Comparison of ENCODE assay signal across 13 cellular contexts in the genomic region with DNA sequence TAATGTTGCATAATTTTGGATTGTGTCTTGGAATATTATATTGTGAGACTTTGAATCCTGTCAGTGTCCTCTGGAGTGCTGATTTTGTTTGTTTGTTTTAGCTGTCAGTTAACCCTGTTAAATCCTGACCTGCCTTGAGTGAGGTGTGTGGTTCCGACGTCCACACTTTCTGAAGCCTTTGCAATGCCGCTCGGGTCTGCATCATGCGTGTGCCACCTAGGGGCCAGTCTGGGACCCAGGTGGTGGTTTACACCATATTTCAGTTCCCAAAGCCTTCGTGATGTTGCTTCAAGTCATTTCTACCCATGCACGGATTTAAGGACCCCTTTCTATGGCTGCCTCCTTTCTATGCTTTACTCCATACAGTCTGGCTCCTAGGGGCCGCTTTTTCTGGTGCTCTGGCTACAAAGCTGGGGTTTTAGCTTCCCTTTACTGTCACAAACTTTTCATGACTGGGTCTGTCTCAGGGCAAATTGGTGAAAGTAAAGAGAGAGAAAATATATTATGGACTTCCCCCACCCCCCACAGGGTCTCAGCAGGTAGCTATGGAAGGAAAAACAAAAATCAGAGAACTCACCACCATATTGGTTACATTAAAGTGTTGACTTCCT. TPM values are rescaled to one million over a fixed set of nuclear protein-coding genes. Genes with fewer than 3 reads are reported as not detected.
DNase-seq lines count a peak whose midpoint lies in the region; ATAC-seq, FAIRE-seq and TF ChIP-seq lines count a peak whose summit lies in the region.
"Had no signal": no experiment of that assay in that cellular context is flagged by ENCODE, and none has a peak within 500 bp of the region (broad histone marks: within the 10 kb centered on the region; RNA-seq: fewer than 3 reads in every experiment).

No MANE protein-coding gene starts in this region.

- H3K4me3 ChIP-seq in Karpas-422 (ENCODE audit: low read length) (no peak overlapping the region), astrocyte of the spinal cord (ENCODE audit: low read depth, low read length) (no peak overlapping the region), HepG2 (replicated peaks in 1 of 3; ENCODE audit: insufficient read depth in 1 of 3, low read depth in 2 of 3, low read length in 3 of 3) (no peak overlapping the region), smooth muscle cell (no peak overlapping the region)
- H3K4me3 ChIP-seq: esophagus squamous epithelium had no signal

- intact Hi-C loops in HepG2 (cut with micrococcal nuclease; ENCODE audit: unreplicated experiment), result no loop called here

- peaks cover 0 to 1% of the 10 kb centered on the region in 2 donors for H3K4me1 Mint-ChIP-seq in immature natural killer cell

- peaks cover 4 to 10% (median 8%) of the 10 kb centered on the region in 3 donors for H3K27me3 Mint-ChIP-seq in immature natural killer cell (ENCODE audit: low read depth in 3 of 3)

- ATAC-seq in HepG2, result peak; percentile 98
- ATAC-seq: naive thymus-derived CD8-positive, alpha-beta T cell had no signal

- peaks cover 0 to 17% (median 0%) of the 10 kb centered on the region in 6 donors for H3K9me3 Mint-ChIP-seq in immature natural killer cell

- H3K27ac Mint-ChIP-seq in immature natural killer cell, result no peak overlapping the region

- no peak for TF ChIP-seq POLR2A in HepG2 (IDR thresholded peaks at IDR 0.05; ENCODE audit: insufficient read depth in 1 of 2, low read depth in 2 of 2, low read length in 2 of 2)

- no peak for TF ChIP-seq EP300 in HepG2 (IDR thresholded peaks at IDR 0.05; ENCODE audit: low read depth in 2 of 2, low read length in 2 of 2)
- no peak for TF ChIP-seq EP300 in HepG2 (CRISPR knock-in tag; IDR thresholded peaks at IDR 0.05; ENCODE audit: borderline replicate concordance)

- H3K4me1 ChIP-seq in Karpas-422 (ENCODE audit: low read length) (no peaks in the 10 kb centered on the region), HepG2 (ENCODE audit: insufficient read depth, low read length) (peaks cover 6% of the 10 kb centered on the region; the same call in 1 of the 2 replicates), smooth muscle cell (ENCODE audit: low read depth) (no peaks in the 10 kb centered on the region)
- H3K4me1 ChIP-seq: esophagus squamous epithelium had no signal

- TF ChIP-seq CTCF in astrocyte of the spinal cord (IDR thresholded peaks at IDR 0.05; ENCODE audit: low read depth, low read length) (peak; percentile 44), HepG2 (CRISPR knock-in tag; IDR thresholded peaks at IDR 0.05) (peak; percentile 76), smooth muscle cell (IDR thresholded peaks at IDR 0.05; ENCODE audit: borderline replicate concordance, insufficient read depth, poor library complexity, severe bottlenecking) (no peak)

- H3K9me2 ChIP-seq in Karpas-422 (replicated peaks; ENCODE audit: insufficient read depth, low read length), result no peaks in the 10 kb centered on the region

- FAIRE-seq in HepG2 (lab: Jason Lieb, UNC), result peak; percentile 95
- FAIRE-seq: TTC549 had no signal

- TF ChIP-seq RAD21 in HepG2 (CRISPR knock-in tag; IDR thresholded peaks at IDR 0.05), result peak; percentile 61

- H3K27me3 ChIP-seq in Karpas-422 (ENCODE audit: low read length) (0 out of 2 replicates have a peak, but pooled peaks cover 4% of the 10 kb centered on the region), HepG2 (ENCODE audit: control insufficient read depth in 1 of 2, insufficient read depth in 2 of 2, low read length in 2 of 2) (peaks cover 2 to 31% of the 10 kb centered on the region in 2 experiments; a peak in 2 of 5 replicates), smooth muscle cell (ENCODE audit: low read depth) (peaks cover 45% of the 10 kb centered on the region)

- POLR2A ChIA-PET in HepG2 (lab: Yijun Ruan, JAX), result no interaction called here

- H4K20me1 ChIP-seq in Karpas-422 (ENCODE audit: insufficient read depth, low read depth, low read length) (no peaks in the 10 kb centered on the region), HepG2 (ENCODE audit: insufficient read depth, low read length) (no peaks in the 10 kb centered on the region), smooth muscle cell (ENCODE audit: low read depth) (no peaks in the 10 kb centered on the region)

- H3F3A ChIP-seq in smooth muscle cell (ENCODE audit: low read depth), result no peaks in the 10 kb centered on the region

- H3K9me3 ChIP-seq in Karpas-422 (ENCODE audit: low read length) (no peaks in the 10 kb centered on the region), HepG2 (ENCODE audit: low read length) (no peaks in the 10 kb centered on the region), smooth muscle cell (replicated peaks; ENCODE audit: low read depth) (no peaks in the 10 kb centered on the region)
- H3K9me3 ChIP-seq: esophagus squamous epithelium had no signal

- no peak overlapping the region for H2AFZ ChIP-seq in Karpas-422 (ENCODE audit: low read length)
- H2AFZ ChIP-seq in HepG2 (ENCODE audit: low read length), result no peak overlapping the region
- H2AFZ ChIP-seq in smooth muscle cell (ENCODE audit: low read depth), result no peak overlapping the region

- H3K36me3 Mint-ChIP-seq in immature natural killer cell, result peaks cover 0 to 3% (median 0%) of the 10 kb centered on the region in 3 donors

- H3K27ac ChIP-seq in Karpas-422 (ENCODE audit: low read length) (no peak overlapping the region), HepG2 (ENCODE audit: extremely low read length, insufficient read depth, low read length) (no peak overlapping the region), smooth muscle cell (ENCODE audit: low read depth) (no peak overlapping the region)
- H3K27ac ChIP-seq: esophagus squamous epithelium had no signal

- in situ Hi-C loops in astrocyte of the spinal cord (cut with HindIII; ENCODE audit: low sequenced_read_pairs) (no loop called here), HepG2 (cut with HindIII; ENCODE audit: extremely low pct_ligation_motif_present, low pct_unique_long_range_greater_than_20kb) (no loop called here)

- no peak overlapping the region for H3K4me3 Mint-ChIP-seq in immature natural killer cell
- H3K4me3 Mint-ChIP-seq: naive thymus-derived CD8-positive, alpha-beta T cell had no signal

- H3K9ac ChIP-seq in Karpas-422 (ENCODE audit: low read length), result no peak overlapping the region
- H3K9ac ChIP-seq in HepG2 (ENCODE audit: insufficient read depth, low read depth, low read length), result no peak overlapping the region
- H3K9ac ChIP-seq in smooth muscle cell (ENCODE audit: low read depth), result no peak overlapping the region

- H3K4me2 ChIP-seq in Karpas-422 (ENCODE audit: low read depth, low read length, poor library complexity, severe bottlenecking) (no peak overlapping the region), HepG2 (ENCODE audit: low read depth, low read length) (no peak overlapping the region), smooth muscle cell (no peak overlapping the region)

- no peaks in the 10 kb centered on the region for H3K36me3 ChIP-seq in Karpas-422 (ENCODE audit: insufficient read depth, low read length)
- no peaks in the 10 kb centered on the region for H3K36me3 ChIP-seq in HepG2 (replicated peaks in 1 of 2; ENCODE audit: control insufficient read depth in 1 of 2, insufficient read depth in 2 of 2, low read length in 2 of 2)
- H3K36me3 ChIP-seq in smooth muscle cell (ENCODE audit: low read depth), result no peaks in the 10 kb centered on the region
- H3K36me3 ChIP-seq: esophagus squamous epithelium had no signal

- WGBS in HepG2 (ENCODE audit: low lambda C conversion rate), result 3% methylated on average over 8 of the region's 8 CpGs
- 35% methylated on average over 8 of the region's 8 CpGs for WGBS in smooth muscle cell (ENCODE audit: low lambda C conversion rate)

- H3K79me2 ChIP-seq in Karpas-422 (ENCODE audit: low read length), result no peaks in the 10 kb centered on the region
- no peaks in the 10 kb centered on the region for H3K79me2 ChIP-seq in HepG2 (ENCODE audit: insufficient read depth, low read length)
- no peaks in the 10 kb centered on the region for H3K79me2 ChIP-seq in smooth muscle cell (ENCODE audit: low read depth)

- DNase-seq in ELR (ENCODE audit: low read depth) (peak; percentile 33), Karpas-422 (peak; percentile 71), astrocyte of the spinal cord (ENCODE audit: low read depth, low spot score) (no peak), HepG2 (ENCODE audit: low spot score) (peak; percentile 45), smooth muscle cell (lab: John Stamatoyannopoulos, UW; ENCODE audit: unreplicated experiment) (no peak), immature natural killer cell (no peak)
- DNase-seq in stimulated activated CD8-positive, alpha-beta memory T cell treated with anti-CD3 and anti-CD28 coated beads, Interleukin-4, amount 100 ng/mL, for 48 hours, result no peak
- DNase-seq in stimulated activated CD4-positive, alpha-beta T cell treated with anti-CD3 and anti-CD28 coated beads, Interleukin-12 subunit alpha, Interleukin-12 subunit beta, amount 100 ng/mL, for 4 hours, result no peak
- DNase-seq: activated naive CD4-positive, alpha-beta T cell; esophagus squamous epithelium; naive thymus-derived CD8-positive, alpha-beta T cell; NCI-H1105 had no signal

- no TSS peak for BruUV-seq in HepG2 (replicated peaks; lab: Mats Ljungman, UMichigan)

- CTCF ChIA-PET in HepG2 (lab: Yijun Ruan, JAX; ENCODE audit: low intra/inter-chr PET ratio, low total read pairs), result no interaction called here

RNA-seq across cellular contexts. Expression of a gene that starts 11.4 kb away (rescaled TPM):
- total RNA-seq in Karpas-422 (2014; rRNA removed; shearing (Covaris generic); ENCODE audit: low replicate concordance), result not detected in 2 replicates
- not detected in 2 replicates for total RNA-seq in HepG2 (2016; rRNA removed; fragmentation: Illumina TruSeq; extraction: Trizol)
- total RNA-seq in HepG2 (2016; cell fraction: cytosol; rRNA removed; fragmentation: Illumina TruSeq; extraction: Trizol; ENCODE audit: low read depth), result not detected in 2 replicates
- not detected in 2 replicates for total RNA-seq in HepG2 (2016; cell fraction: insoluble cytoplasmic fraction; rRNA removed; fragmentation: Illumina TruSeq; extraction: Trizol)
- not detected in 2 replicates for total RNA-seq in HepG2 (2016; cell fraction: membrane; rRNA removed; fragmentation: Illumina TruSeq; extraction: Trizol)
- total RNA-seq in HepG2 (2016; cell fraction: nucleus; rRNA removed; fragmentation: Illumina TruSeq; extraction: Trizol), result not detected in 2 replicates
- not detected in 2 replicates for polyA plus RNA-seq in HepG2 (2011; rRNA removed)
- not detected in 2 replicates for polyA plus RNA-seq in HepG2 (2011; cell fraction: cytosol; rRNA removed)
- not detected in 2 replicates for polyA plus RNA-seq in HepG2 (2011; cell fraction: nucleus; rRNA removed)
- not detected in 2 replicates for polyA plus RNA-seq in HepG2 (2012)
- polyA plus RNA-seq in HepG2 (2016; cell fraction: cytosol; fragmentation: Illumina TruSeq; extraction: Trizol; ENCODE audit: low read depth), result not detected in 2 replicates
- not detected in 2 replicates for polyA plus RNA-seq in HepG2 (2016; cell fraction: insoluble cytoplasmic fraction; fragmentation: Illumina TruSeq; extraction: Trizol; ENCODE audit: low read depth)
- not detected in 2 replicates for polyA plus RNA-seq in HepG2 (2016; cell fraction: membrane; fragmentation: Illumina TruSeq; extraction: Trizol; ENCODE audit: low read depth)
- polyA plus RNA-seq in HepG2 (2016; cell fraction: nucleus; fragmentation: Illumina TruSeq; extraction: Trizol; ENCODE audit: insufficient read depth, low read depth), result not detected in 2 replicates
- polyA minus RNA-seq in HepG2 (2011; rRNA and poly(A)+ RNA removed; ENCODE audit: low replicate concordance), result not detected in 2 replicates
- polyA minus RNA-seq in HepG2 (2011; cell fraction: cytosol; rRNA and poly(A)+ RNA removed), result not detected in 2 replicates
- not detected in 2 replicates for polyA minus RNA-seq in HepG2 (2011; cell fraction: nucleus; rRNA and poly(A)+ RNA removed)
- total RNA-seq in smooth muscle cell, result not detected in 2 replicates
- not detected in 2 replicates for polyA plus RNA-seq in smooth muscle cell
- polyA plus RNA-seq in immature natural killer cell, result 1 to 10 TPM; 1.4 to 2.3 (median 1.4) TPM
- total RNA-seq: esophagus squamous epithelium had no signal

RNA-seq across cellular contexts. Expression of a gene that starts 30.0 kb away (rescaled TPM):
- not detected in 2 replicates for total RNA-seq in Karpas-422 (2014; rRNA removed; shearing (Covaris generic); ENCODE audit: low replicate concordance)
- total RNA-seq in HepG2 (2016; rRNA removed; fragmentation: Illumina TruSeq; extraction: Trizol), result not detected in 2 replicates
- total RNA-seq in HepG2 (2016; cell fraction: cytosol; rRNA removed; fragmentation: Illumina TruSeq; extraction: Trizol; ENCODE audit: low read depth), result not detected in 2 replicates
- not detected in 2 replicates for total RNA-seq in HepG2 (2016; cell fraction: insoluble cytoplasmic fraction; rRNA removed; fragmentation: Illumina TruSeq; extraction: Trizol)
- not detected in 2 replicates for total RNA-seq in HepG2 (2016; cell fraction: membrane; rRNA removed; fragmentation: Illumina TruSeq; extraction: Trizol)
- not detected in 2 replicates for total RNA-seq in HepG2 (2016; cell fraction: nucleus; rRNA removed; fragmentation: Illumina TruSeq; extraction: Trizol)
- polyA plus RNA-seq in HepG2 (2011; rRNA removed), result not detected in 2 replicates
- polyA plus RNA-seq in HepG2 (2011; cell fraction: cytosol; rRNA removed), result not detected in 2 replicates
- polyA plus RNA-seq in HepG2 (2011; cell fraction: nucleus; rRNA removed), result not detected in 2 replicates
- polyA plus RNA-seq in HepG2 (2012), result not detected in 2 replicates
- not detected in 2 replicates for polyA plus RNA-seq in HepG2 (2016; cell fraction: cytosol; fragmentation: Illumina TruSeq; extraction: Trizol; ENCODE audit: low read depth)
- polyA plus RNA-seq in HepG2 (2016; cell fraction: insoluble cytoplasmic fraction; fragmentation: Illumina TruSeq; extraction: Trizol; ENCODE audit: low read depth), result not detected in 2 replicates
- polyA plus RNA-seq in HepG2 (2016; cell fraction: membrane; fragmentation: Illumina TruSeq; extraction: Trizol; ENCODE audit: low read depth), result not detected in 2 replicates
- not detected in 2 replicates for polyA plus RNA-seq in HepG2 (2016; cell fraction: nucleus; fragmentation: Illumina TruSeq; extraction: Trizol; ENCODE audit: insufficient read depth, low read depth)
- polyA minus RNA-seq in HepG2 (2011; rRNA and poly(A)+ RNA removed; ENCODE audit: low replicate concordance), result not detected in 2 replicates
- not detected in 2 replicates for polyA minus RNA-seq in HepG2 (2011; cell fraction: cytosol; rRNA and poly(A)+ RNA removed)
- polyA minus RNA-seq in HepG2 (2011; cell fraction: nucleus; rRNA and poly(A)+ RNA removed), result not detected in 2 replicates
- total RNA-seq in smooth muscle cell, result not detected in 2 replicates
- polyA plus RNA-seq in smooth muscle cell, result not detected in 2 replicates
- polyA plus RNA-seq in immature natural killer cell, result under 1 TPM in 1 of 3 donors, not detected in 2; 0.11 TPM
- total RNA-seq: esophagus squamous epithelium; naive thymus-derived CD8-positive, alpha-beta T cell had no signal
- polyA plus RNA-seq: naive thymus-derived CD8-positive, alpha-beta T cell had no signal

RNA-seq across cellular contexts. Expression of a gene that starts 53.6 kb away (rescaled TPM):
- 18.2 and 22.7 TPM in 2 replicates for total RNA-seq in Karpas-422 (2014; rRNA removed; shearing (Covaris generic); ENCODE audit: low replicate concordance)
- total RNA-seq in HepG2 (2016; rRNA removed; fragmentation: Illumina TruSeq; extraction: Trizol) (29.0 and 34.8 TPM in 2 replicates), smooth muscle cell (8.9 and 9.1 TPM in 2 replicates)
- total RNA-seq in HepG2 (2016; cell fraction: cytosol; rRNA removed; fragmentation: Illumina TruSeq; extraction: Trizol; ENCODE audit: low read depth), result 6.1 and 6.8 TPM in 2 replicates
- 29.9 and 31.0 TPM in 2 replicates for total RNA-seq in HepG2 (2016; cell fraction: insoluble cytoplasmic fraction; rRNA removed; fragmentation: Illumina TruSeq; extraction: Trizol)
- 22.5 and 23.1 TPM in 2 replicates for total RNA-seq in HepG2 (2016; cell fraction: membrane; rRNA removed; fragmentation: Illumina TruSeq; extraction: Trizol)
- total RNA-seq in HepG2 (2016; cell fraction: nucleus; rRNA removed; fragmentation: Illumina TruSeq; extraction: Trizol), result 16.4 and 17.6 TPM in 2 replicates
- polyA plus RNA-seq in HepG2 (2011; rRNA removed) (9.5 and 10.5 TPM in 2 replicates), smooth muscle cell (1.5 and 2.0 TPM in 2 replicates), immature natural killer cell (1 to 10 TPM in 1 of 3 donors, under 1 TPM in 2; 0.53 to 1.1 (median 0.90) TPM)
- polyA plus RNA-seq in HepG2 (2011; cell fraction: cytosol; rRNA removed), result 6.6 and 7.9 TPM in 2 replicates
- polyA plus RNA-seq in HepG2 (2011; cell fraction: nucleus; rRNA removed), result 6.7 and 9.3 TPM in 2 replicates
- 27.1 and 28.2 TPM in 2 replicates for polyA plus RNA-seq in HepG2 (2012)
- 7.8 and 8.2 TPM in 2 replicates for polyA plus RNA-seq in HepG2 (2016; cell fraction: cytosol; fragmentation: Illumina TruSeq; extraction: Trizol; ENCODE audit: low read depth)
- 44.6 and 48.8 TPM in 2 replicates for polyA plus RNA-seq in HepG2 (2016; cell fraction: insoluble cytoplasmic fraction; fragmentation: Illumina TruSeq; extraction: Trizol; ENCODE audit: low read depth)
- 22.6 and 24.9 TPM in 2 replicates for polyA plus RNA-seq in HepG2 (2016; cell fraction: membrane; fragmentation: Illumina TruSeq; extraction: Trizol; ENCODE audit: low read depth)
- polyA plus RNA-seq in HepG2 (2016; cell fraction: nucleus; fragmentation: Illumina TruSeq; extraction: Trizol; ENCODE audit: insufficient read depth, low read depth), result 31.1 and 32.2 TPM in 2 replicates
- 7.7 and 8.6 TPM in 2 replicates for polyA minus RNA-seq in HepG2 (2011; rRNA and poly(A)+ RNA removed; ENCODE audit: low replicate concordance)
- polyA minus RNA-seq in HepG2 (2011; cell fraction: cytosol; rRNA and poly(A)+ RNA removed), result 5.7 and 6.4 TPM in 2 replicates
- 13.6 and 19.5 TPM in 2 replicates for polyA minus RNA-seq in HepG2 (2011; cell fraction: nucleus; rRNA and poly(A)+ RNA removed)

RNA-seq across cellular contexts. Expression of a gene that starts 55.8 kb away (rescaled TPM):
- not detected in 2 replicates for total RNA-seq in Karpas-422 (2014; rRNA removed; shearing (Covaris generic); ENCODE audit: low replicate concordance)
- total RNA-seq in HepG2 (2016; rRNA removed; fragmentation: Illumina TruSeq; extraction: Trizol) (not detected in 2 replicates), smooth muscle cell (not detected in 2 replicates)
- total RNA-seq in HepG2 (2016; cell fraction: cytosol; rRNA removed; fragmentation: Illumina TruSeq; extraction: Trizol; ENCODE audit: low read depth), result not detected in 2 replicates
- total RNA-seq in HepG2 (2016; cell fraction: insoluble cytoplasmic fraction; rRNA removed; fragmentation: Illumina TruSeq; extraction: Trizol), result not detected in 2 replicates
- not detected in 2 replicates for total RNA-seq in HepG2 (2016; cell fraction: membrane; rRNA removed; fragmentation: Illumina TruSeq; extraction: Trizol)
- not detected in 2 replicates for total RNA-seq in HepG2 (2016; cell fraction: nucleus; rRNA removed; fragmentation: Illumina TruSeq; extraction: Trizol)
- polyA plus RNA-seq in HepG2 (2011; rRNA removed) (not detected in 2 replicates), smooth muscle cell (not detected in 2 replicates), immature natural killer cell (not detected)
- polyA plus RNA-seq in HepG2 (2011; cell fraction: cytosol; rRNA removed), result not detected in 2 replicates
- not detected in 2 replicates for polyA plus RNA-seq in HepG2 (2011; cell fraction: nucleus; rRNA removed)
- polyA plus RNA-seq in HepG2 (2012), result 0.08 TPM in 1 of 2 replicates, not detected in the other
- not detected in 2 replicates for polyA plus RNA-seq in HepG2 (2016; cell fraction: cytosol; fragmentation: Illumina TruSeq; extraction: Trizol; ENCODE audit: low read depth)
- polyA plus RNA-seq in HepG2 (2016; cell fraction: insoluble cytoplasmic fraction; fragmentation: Illumina TruSeq; extraction: Trizol; ENCODE audit: low read depth), result not detected in 2 replicates
- polyA plus RNA-seq in HepG2 (2016; cell fraction: membrane; fragmentation: Illumina TruSeq; extraction: Trizol; ENCODE audit: low read depth), result not detected in 2 replicates
- not detected in 2 replicates for polyA plus RNA-seq in HepG2 (2016; cell fraction: nucleus; fragmentation: Illumina TruSeq; extraction: Trizol; ENCODE audit: insufficient read depth, low read depth)
- polyA minus RNA-seq in HepG2 (2011; rRNA and poly(A)+ RNA removed; ENCODE audit: low replicate concordance), result not detected in 2 replicates
- not detected in 2 replicates for polyA minus RNA-seq in HepG2 (2011; cell fraction: cytosol; rRNA and poly(A)+ RNA removed)
- not detected in 2 replicates for polyA minus RNA-seq in HepG2 (2011; cell fraction: nucleus; rRNA and poly(A)+ RNA removed)
- total RNA-seq: esophagus squamous epithelium; naive thymus-derived CD8-positive, alpha-beta T cell had no signal
- polyA plus RNA-seq: naive thymus-derived CD8-positive, alpha-beta T cell had no signal

Comparison
In these comparisons a context has a peak if more than half of its experiments do, and no peak if none do; other contexts are left out.
1. DNase-seq: peak in ELR (single experiment), Karpas-422 (single experiment) and HepG2 (single experiment); none in astrocyte of the spinal cord (single experiment), smooth muscle cell (single experiment), stimulated activated CD8-positive, alpha-beta memory T cell treated with anti-CD3 and anti-CD28 coated beads, Interleukin-4, amount 100 ng/mL, for 48 hours (single experiment), immature natural killer cell (0 of 3) and stimulated activated CD4-positive, alpha-beta T cell treated with anti-CD3 and anti-CD28 coated beads, Interleukin-12 subunit alpha, Interleukin-12 subunit beta, amount 100 ng/mL, for 4 hours (single experiment).